20 cellular contexts compared by ENCODE assay signal in the genomic region with DNA sequence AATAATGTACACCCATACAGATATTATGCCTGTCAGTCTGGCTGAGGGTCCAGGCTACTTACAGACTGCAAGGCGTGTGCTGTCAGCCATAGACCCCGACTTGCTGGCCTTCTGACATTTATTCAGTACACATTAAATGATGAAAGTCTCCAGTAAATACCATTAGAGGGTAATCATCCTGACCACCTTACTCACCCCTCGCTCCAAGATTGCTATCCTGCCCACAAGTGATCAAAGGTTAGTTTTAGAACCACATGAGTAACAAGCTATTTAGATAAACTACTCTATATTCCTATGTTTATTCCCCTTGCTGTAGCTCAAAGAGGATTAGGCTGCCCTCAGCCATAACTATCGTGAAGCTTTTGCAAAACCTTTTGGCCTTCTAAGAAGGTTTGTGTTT.
"Had no signal": no experiment of that assay in that cellular context is flagged by ENCODE, and none has a peak within 500 bp of the region (broad histone marks: within the 10 kb centered on the region; RNA-seq: fewer than 3 reads in every experiment).

No MANE protein-coding gene starts in this region.

- H2AFZ ChIP-seq: hepatocyte had no signal

- H3K4me1 ChIP-seq: esophagus squamous epithelium, foreskin keratinocyte, psoas muscle, spleen, testis, tibial nerve had no signal

- H3K27me3 ChIP-seq: esophagus squamous epithelium, foreskin keratinocyte, hepatocyte, neutrophil, spleen, testis, tibial nerve had no signal

- H3K36me3 ChIP-seq: esophagus squamous epithelium, neutrophil, spleen, tibial nerve had no signal

- H3K4me3 ChIP-seq: esophagus squamous epithelium, hepatocyte, mucosa of descending colon, psoas muscle, spleen, testis, tibial nerve had no signal

- H3K4me2 ChIP-seq: hepatocyte had no signal

- DNase-seq: dermis blood vessel endothelial cell; esophagus squamous epithelium; head of caudate nucleus; kidney; left colon; left ventricle myocardium superior; mucosa of descending colon; naive thymus-derived CD8-positive, alpha-beta T cell; psoas muscle; spleen; stimulated activated CD4-positive, alpha-beta T cell treated with anti-CD3 and anti-CD28 coated beads, Interleukin-15, amount 100 ng/mL, for 24 hours; stimulated activated CD4-positive, alpha-beta T cell treated with anti-CD3 and anti-CD28 coated beads, Interleukin-1b, Interleukin-23, amount 100 ng/mL, for 48 hours; stimulated activated CD4-positive, alpha-beta T cell treated with anti-CD3 and anti-CD28 coated beads, Interleukin-4, amount 100 ng/mL, for 4 hours; stimulated activated naive B cell treated with anti-CD40 and anti-IgM and Interleukin-4, amounts not matched to agents 10 μg/mL and 1 μg/mL and 100 μg/mL, for 72 hours; stimulated activated naive CD8-positive, alpha-beta T cell treated with anti-CD3 and anti-CD28 coated beads, Interleukin-15, amount 100 ng/mL, for 72 hours; testis had no signal

- H3K9me3 ChIP-seq: esophagus squamous epithelium, mucosa of descending colon, neutrophil, psoas muscle, spleen, testis, tibial nerve had no signal

- H3K27ac ChIP-seq: esophagus squamous epithelium, foreskin keratinocyte, hepatocyte, neutrophil, psoas muscle, spleen, testis, tibial nerve had no signal
